Comparison of ENCODE assay signal across 17 cellular contexts in genomic region chr20:25258828-25259227, GRCh38. TPM values are rescaled to one million over a fixed set of nuclear protein-coding genes. Genes with fewer than 3 reads are reported as not detected.
DNase-seq lines count a peak whose midpoint lies in the region; ATAC-seq and TF ChIP-seq lines count a peak whose summit lies in the region.
"Had no signal": no experiment of that assay in that cellular context is flagged by ENCODE, and none has a peak within 500 bp of the region (broad histone marks: within the 10 kb centered on the region; RNA-seq: fewer than 3 reads in every experiment).

No MANE protein-coding gene starts in this region.

- H2AFZ ChIP-seq in SK-N-SH (ENCODE audit: low read depth): no peak overlapping the region
- H2AFZ ChIP-seq: GM23338 had no signal

- in situ Hi-C loops in ACHN (cut with HindIII; ENCODE audit: low pct_ligation_motif_present, low pct_unique_long_range_greater_than_20kb, low sequenced_read_pairs): no loop called here

- peaks cover 37% of the 10 kb centered on the region for H3K36me3 Mint-ChIP-seq in activated CD8-positive, alpha-beta T cell treated with anti-CD3 and anti-CD28 coated beads for 36 hours (ENCODE audit: low read depth)
- H3K36me3 Mint-ChIP-seq in activated CD8-positive, alpha-beta T cell treated with anti-CD3 and anti-CD28 coated beads, Interleukin-2, amount 10 ng/mL, durations not matched to agents 7 days and 5 days (ENCODE audit: low read depth): peaks cover 41% of the 10 kb centered on the region
- peaks cover 23% of the 10 kb centered on the region for H3K36me3 Mint-ChIP-seq in CD4-positive, CD25-positive, alpha-beta regulatory T cell
- H3K36me3 Mint-ChIP-seq in WTC11: peaks cover 45% of the 10 kb centered on the region
- H3K36me3 Mint-ChIP-seq in naive thymus-derived CD4-positive, alpha-beta T cell: peaks cover 0 to 39% (median 17%) of the 10 kb centered on the region in 5 donors

- 81% methylated on average over 4 of the region's 4 CpGs for WGBS in SK-N-SH (ENCODE audit: low lambda C conversion rate)

- TF ChIP-seq EP300 in SK-N-SH (IDR thresholded peaks at IDR 0.05; ENCODE audit: borderline replicate concordance in 1 of 2, low read depth in 1 of 2, low read length in 1 of 2): no peak

- TF ChIP-seq RAD21 in SK-N-SH (IDR thresholded peaks at IDR 0.05; ENCODE audit: low read length): no peak

- DNase-seq in activated CD8-positive, alpha-beta T cell treated with anti-CD3 and anti-CD28 coated beads for 36 hours: no peak
- no peak for DNase-seq in activated CD8-positive, alpha-beta T cell treated with anti-CD3 and anti-CD28 coated beads, Interleukin-2, amount 10 ng/mL, durations not matched to agents 7 days and 5 days
- DNase-seq in CD4-positive, CD25-positive, alpha-beta regulatory T cell: no peak
- DNase-seq in WTC11 (ENCODE audit: low spot score): no peak
- no peak for DNase-seq in naive thymus-derived CD4-positive, alpha-beta T cell
- no peak for DNase-seq in A673 (ENCODE audit: low spot score)
- DNase-seq in ACHN: no peak
- DNase-seq in SK-N-SH: no peak
- DNase-seq: C1 segment of cervical spinal cord, Caco-2, HFFc6, NCI-H1436 treated with DMSO at 0.1 percent for 48 hours, NCI-H2081, NCI-H510A treated with DMSO at 0.1 percent for 48 hours, SIG-M5 had no signal

- H3K79me2 ChIP-seq in SK-N-SH (ENCODE audit: insufficient read depth): peaks cover 73% of the 10 kb centered on the region

- no peak overlapping the region for H3K4me2 ChIP-seq in SK-N-SH
- H3K4me2 ChIP-seq: GM23338 had no signal

- H3K9ac ChIP-seq in SK-N-SH: no peak overlapping the region

- H3K27ac Mint-ChIP-seq in activated CD8-positive, alpha-beta T cell treated with anti-CD3 and anti-CD28 coated beads for 36 hours: peak overlapping the region; percentile 89
- no peak overlapping the region for H3K27ac Mint-ChIP-seq in activated CD8-positive, alpha-beta T cell treated with anti-CD3 and anti-CD28 coated beads, Interleukin-2, amount 10 ng/mL, durations not matched to agents 7 days and 5 days
- peak overlapping the region in 2 of 3 donors; percentile 55 to 75 for H3K27ac Mint-ChIP-seq in CD4-positive, CD25-positive, alpha-beta regulatory T cell
- H3K27ac Mint-ChIP-seq in WTC11: peak overlapping the region; percentile 57; the same call in 1 of the 2 replicates
- peak overlapping the region in 8 of 9 donors; percentile 80 to 96 (median 90) for H3K27ac Mint-ChIP-seq in naive thymus-derived CD4-positive, alpha-beta T cell
- H3K27ac Mint-ChIP-seq: GM23338, HFFc6 had no signal

- intact Hi-C loops in activated CD8-positive, alpha-beta T cell treated with anti-CD3 and anti-CD28 coated beads for 36 hours (cut with micrococcal nuclease): loop anchor here (5.0 kb wide), 1 partner anchor 62 kb away; the partner anchor contains the start of gene ENTPD6
- intact Hi-C loops in naive thymus-derived CD4-positive, alpha-beta T cell (cut with micrococcal nuclease): no loop called here
- intact Hi-C loops in A673 (cut with micrococcal nuclease; ENCODE audit: unreplicated experiment): no loop called here

- H3K9me3 Mint-ChIP-seq in activated CD8-positive, alpha-beta T cell treated with anti-CD3 and anti-CD28 coated beads for 36 hours: no peaks in the 10 kb centered on the region
- no peaks in the 10 kb centered on the region for H3K9me3 Mint-ChIP-seq in activated CD8-positive, alpha-beta T cell treated with anti-CD3 and anti-CD28 coated beads, Interleukin-2, amount 10 ng/mL, durations not matched to agents 7 days and 5 days (ENCODE audit: insufficient read depth)
- H3K9me3 Mint-ChIP-seq in CD4-positive, CD25-positive, alpha-beta regulatory T cell: peaks cover 0 to 3% (median 0%) of the 10 kb centered on the region in 7 donors
- H3K9me3 Mint-ChIP-seq in WTC11: peaks cover 23% of the 10 kb centered on the region
- H3K9me3 Mint-ChIP-seq in naive thymus-derived CD4-positive, alpha-beta T cell: peaks cover 0 to 6% (median 0%) of the 10 kb centered on the region in 11 donors
- H3K9me3 Mint-ChIP-seq: HFFc6 had no signal

- no peak for ATAC-seq in activated CD8-positive, alpha-beta T cell treated with anti-CD3 and anti-CD28 coated beads for 36 hours
- ATAC-seq in activated CD8-positive, alpha-beta T cell treated with anti-CD3 and anti-CD28 coated beads, Interleukin-2, amount 10 ng/mL, durations not matched to agents 7 days and 5 days: no peak
- no peak for ATAC-seq in CD4-positive, CD25-positive, alpha-beta regulatory T cell (ENCODE audit: low read depth in 2 of 2)
- ATAC-seq in WTC11: no peak
- no peak for ATAC-seq in naive thymus-derived CD4-positive, alpha-beta T cell
- ATAC-seq: GM23338 had no signal

- H3K27me3 ChIP-seq in CD4-positive, CD25-positive, alpha-beta regulatory T cell (ENCODE audit: control insufficient read depth, insufficient read depth, low read length): no peaks in the 10 kb centered on the region
- H3K27me3 ChIP-seq in naive thymus-derived CD4-positive, alpha-beta T cell (ENCODE audit: control insufficient read depth in 2 of 2, insufficient read depth in 2 of 2, low read length in 2 of 2): no peaks in the 10 kb centered on the region
- H3K27me3 ChIP-seq in A673 (replicated peaks; ENCODE audit: insufficient read depth, low read depth, low read length, poor library complexity) (no peaks in the 10 kb centered on the region), SK-N-SH (ENCODE audit: insufficient read depth) (no peaks in the 10 kb centered on the region)
- H3K27me3 ChIP-seq: Peyer's patch had no signal

- BruUV-seq in A673 (replicated peaks; lab: Mats Ljungman, UMichigan): no TSS peak

- H3K4me1 ChIP-seq in CD4-positive, CD25-positive, alpha-beta regulatory T cell (ENCODE audit: control insufficient read depth, insufficient read depth, low read length, poor library complexity, severe bottlenecking): peaks cover 15% of the 10 kb centered on the region
- peaks cover 0 to 24% of the 10 kb centered on the region in 2 donors for H3K4me1 ChIP-seq in naive thymus-derived CD4-positive, alpha-beta T cell (ENCODE audit: control insufficient read depth in 2 of 2, insufficient read depth in 2 of 2, low read length in 2 of 2)
- H3K4me1 ChIP-seq in A673 (ENCODE audit: insufficient read depth, low read length, poor library complexity, severe bottlenecking) (no peaks in the 10 kb centered on the region), SK-N-SH (ENCODE audit: control insufficient read depth in 1 of 2, insufficient read depth in 2 of 2, low read depth in 1 of 2, low read length in 1 of 2) (peaks cover 0 to 28% of the 10 kb centered on the region in 2 experiments; a peak in 2 of 4 replicates)

- peaks cover 54% of the 10 kb centered on the region for H4K20me1 ChIP-seq in SK-N-SH (ENCODE audit: insufficient read depth)

- H3K9me2 ChIP-seq in SK-N-SH: no peaks in the 10 kb centered on the region

- H3K9me3 ChIP-seq in CD4-positive, CD25-positive, alpha-beta regulatory T cell (ENCODE audit: control insufficient read depth in 2 of 2, low read length in 2 of 2): no peaks in the 10 kb centered on the region
- H3K9me3 ChIP-seq in naive thymus-derived CD4-positive, alpha-beta T cell (ENCODE audit: control insufficient read depth in 2 of 3, low read length in 3 of 3): no peaks in the 10 kb centered on the region
- no peaks in the 10 kb centered on the region for H3K9me3 ChIP-seq in A673 (ENCODE audit: low read depth, low read length, poor library complexity, severe bottlenecking)
- H3K9me3 ChIP-seq in SK-N-SH: no peaks in the 10 kb centered on the region
- H3K9me3 ChIP-seq: Caco-2, Peyer's patch had no signal

- H3K27ac ChIP-seq in CD4-positive, CD25-positive, alpha-beta regulatory T cell (ENCODE audit: insufficient read depth, low read length, poor library complexity, severe bottlenecking): no peak overlapping the region
- H3K27ac ChIP-seq in naive thymus-derived CD4-positive, alpha-beta T cell (ENCODE audit: low read depth, low read length): peak overlapping the region; percentile 52
- H3K27ac ChIP-seq in A673 (ENCODE audit: low read depth, low read length, poor library complexity, severe bottlenecking): no peak overlapping the region
- no peak overlapping the region for H3K27ac ChIP-seq in SK-N-SH (ENCODE audit: low read depth in 2 of 2, low read length in 1 of 2)

- TF ChIP-seq CTCF in activated CD8-positive, alpha-beta T cell treated with anti-CD3 and anti-CD28 coated beads for 36 hours (IDR thresholded peaks at IDR 0.05): no peak
- TF ChIP-seq CTCF in WTC11 (IDR thresholded peaks at IDR 0.05) (no peak), A673 (conservative IDR thresholded peaks at IDR 0.05; ENCODE audit: low read depth, low read length) (no peak), SK-N-SH (IDR thresholded peaks at IDR 0.05) (no peak)

- POLR2A ChIA-PET in activated CD8-positive, alpha-beta T cell treated with anti-CD3 and anti-CD28 coated beads for 36 hours (lab: Charles Lee): interaction anchor here (6.3 kb wide), 1 partner anchor 10 kb away, joined by 41 read pairs; the partner anchor contains the start of gene PYGB
- POLR2A ChIA-PET in activated CD8-positive, alpha-beta T cell treated with anti-CD3 and anti-CD28 coated beads, Interleukin-2, amount 10 ng/mL, durations not matched to agents 7 days and 5 days (lab: Charles Lee): no interaction called here
- POLR2A ChIA-PET in WTC11 (lab: Charles Lee): no interaction called here
- POLR2A ChIA-PET in naive thymus-derived CD4-positive, alpha-beta T cell (lab: Charles Lee): interaction anchor here (0.6 to 8.4 kb wide), 2 partner anchors 10 to 60 kb away, joined by 3 to 55 read pairs; partner anchors contain the start of gene PYGB
- POLR2A ChIA-PET in A673 (lab: Charles Lee; ENCODE audit: low non-redundant PET): no interaction called here
- POLR2A ChIA-PET in SK-N-SH (lab: Yijun Ruan, JAX): no interaction called here

- H3F3A ChIP-seq in SK-N-SH (replicated peaks; ENCODE audit: insufficient read depth): no peaks in the 10 kb centered on the region

- H3K4me3 ChIP-seq in CD4-positive, CD25-positive, alpha-beta regulatory T cell (ENCODE audit: low read depth, low read length): no peak overlapping the region
- H3K4me3 ChIP-seq in naive thymus-derived CD4-positive, alpha-beta T cell (ENCODE audit: low read length): no peak overlapping the region
- H3K4me3 ChIP-seq in A673 (ENCODE audit: low read depth, low read length, poor library complexity, severe bottlenecking) (no peak overlapping the region), SK-N-SH (ENCODE audit: low read depth in 2 of 2, low read length in 1 of 2) (no peak overlapping the region)
- H3K4me3 ChIP-seq: GM23338, Peyer's patch had no signal

- H3K36me3 ChIP-seq in CD4-positive, CD25-positive, alpha-beta regulatory T cell (ENCODE audit: control insufficient read depth, insufficient read depth, low read length): peaks cover 12% of the 10 kb centered on the region
- H3K36me3 ChIP-seq in naive thymus-derived CD4-positive, alpha-beta T cell (ENCODE audit: control insufficient read depth in 2 of 3, insufficient read depth in 3 of 3, low read length in 3 of 3): no peaks in the 10 kb centered on the region
- H3K36me3 ChIP-seq in A673 (ENCODE audit: insufficient read depth, low read length, poor library complexity, severe bottlenecking) (peaks cover 5% of the 10 kb centered on the region), SK-N-SH (replicated peaks in 1 of 2; ENCODE audit: control insufficient read depth in 1 of 2, insufficient read depth in 2 of 2, low read length in 1 of 2) (peaks cover 15 to 33% of the 10 kb centered on the region in 2 experiments)

- CTCF ChIA-PET in activated CD8-positive, alpha-beta T cell treated with anti-CD3 and anti-CD28 coated beads for 36 hours (lab: Charles Lee): interaction anchor here (1.2 to 3.2 kb wide), 3 partner anchors 8 to 138 kb away, joined by 3 to 10 read pairs (median 5); no protein-coding TSS in a partner anchor
- CTCF ChIA-PET in activated CD8-positive, alpha-beta T cell treated with anti-CD3 and anti-CD28 coated beads, Interleukin-2, amount 10 ng/mL, durations not matched to agents 7 days and 5 days (lab: Charles Lee): interaction anchor here (1.2 to 5.7 kb wide), 2 partner anchors 11 to 282 kb away, joined by 3 to 23 read pairs; partner anchors contain the start of gene PYGB
- CTCF ChIA-PET in WTC11 (lab: Charles Lee) (interaction anchor here (2.6 kb wide), 1 partner anchor 11 kb away, joined by 7 read pairs; the partner anchor contains the start of gene PYGB), A673 (lab: Charles Lee) (no interaction called here), SK-N-SH (lab: Yijun Ruan, JAX) (interaction anchor here (1.6 kb wide), 1 partner anchor 12 kb away, joined by 4 read pairs; no protein-coding TSS in a partner anchor)
- CTCF ChIA-PET in naive thymus-derived CD4-positive, alpha-beta T cell (lab: Charles Lee): interaction anchor here (1.0 kb wide), 1 partner anchor 9 kb away, joined by 3 read pairs; no protein-coding TSS in a partner anchor

- H3K4me1 Mint-ChIP-seq in activated CD8-positive, alpha-beta T cell treated with anti-CD3 and anti-CD28 coated beads for 36 hours (ENCODE audit: low read depth): peaks cover 59% of the 10 kb centered on the region
- peaks cover 33% of the 10 kb centered on the region for H3K4me1 Mint-ChIP-seq in activated CD8-positive, alpha-beta T cell treated with anti-CD3 and anti-CD28 coated beads, Interleukin-2, amount 10 ng/mL, durations not matched to agents 7 days and 5 days (ENCODE audit: low read depth)
- H3K4me1 Mint-ChIP-seq in CD4-positive, CD25-positive, alpha-beta regulatory T cell: peaks cover 0 to 79% (median 24%) of the 10 kb centered on the region in 4 donors
- H3K4me1 Mint-ChIP-seq in WTC11: no peaks in the 10 kb centered on the region
- peaks cover 21 to 72% (median 63%) of the 10 kb centered on the region in 7 donors for H3K4me1 Mint-ChIP-seq in naive thymus-derived CD4-positive, alpha-beta T cell
- H3K4me1 Mint-ChIP-seq: GM23338 had no signal

- no peak overlapping the region for H3K4me3 Mint-ChIP-seq in activated CD8-positive, alpha-beta T cell treated with anti-CD3 and anti-CD28 coated beads for 36 hours
- no peak overlapping the region for H3K4me3 Mint-ChIP-seq in activated CD8-positive, alpha-beta T cell treated with anti-CD3 and anti-CD28 coated beads, Interleukin-2, amount 10 ng/mL, durations not matched to agents 7 days and 5 days
- peak overlapping the region in 3 of 4 donors; percentile 43 to 65 (median 48) for H3K4me3 Mint-ChIP-seq in CD4-positive, CD25-positive, alpha-beta regulatory T cell
- H3K4me3 Mint-ChIP-seq in WTC11: no peak overlapping the region
- peak overlapping the region in 8 of 10 donors; percentile 28 to 79 (median 68) for H3K4me3 Mint-ChIP-seq in naive thymus-derived CD4-positive, alpha-beta T cell
- H3K4me3 Mint-ChIP-seq: GM23338, HFFc6 had no signal

- no peaks in the 10 kb centered on the region for H3K27me3 Mint-ChIP-seq in activated CD8-positive, alpha-beta T cell treated with anti-CD3 and anti-CD28 coated beads for 36 hours
- H3K27me3 Mint-ChIP-seq in activated CD8-positive, alpha-beta T cell treated with anti-CD3 and anti-CD28 coated beads, Interleukin-2, amount 10 ng/mL, durations not matched to agents 7 days and 5 days (ENCODE audit: low read depth): no peaks in the 10 kb centered on the region
- no peaks in the 10 kb centered on the region for H3K27me3 Mint-ChIP-seq in CD4-positive, CD25-positive, alpha-beta regulatory T cell
- H3K27me3 Mint-ChIP-seq in WTC11 (ENCODE audit: low read depth): no peaks in the 10 kb centered on the region
- no peaks in the 10 kb centered on the region for H3K27me3 Mint-ChIP-seq in naive thymus-derived CD4-positive, alpha-beta T cell

RNA-seq across cellular contexts. Expression of gene PYGB, which starts 10.9 kb away (rescaled TPM):
- 10 to 100 TPM; 26.1 to 26.5 TPM for total RNA-seq in activated CD8-positive, alpha-beta T cell treated with anti-CD3 and anti-CD28 coated beads for 36 hours
- total RNA-seq in activated CD8-positive, alpha-beta T cell treated with anti-CD3 and anti-CD28 coated beads, Interleukin-2, amount 10 ng/mL, durations not matched to agents 7 days and 5 days: 10 to 100 TPM; 33.9 TPM
- 37.2 TPM for total RNA-seq in CD4-positive, CD25-positive, alpha-beta regulatory T cell
- polyA plus RNA-seq in CD4-positive, CD25-positive, alpha-beta regulatory T cell: 10 to 100 TPM; 45.3 to 64.6 (median 52.4) TPM
- total RNA-seq in WTC11 (2021) (44.5 to 48.5 TPM (median 46.3 TPM) in 3 replicates), A673 (2021) (52.3 and 53.5 TPM in 2 replicates)
- total RNA-seq in naive thymus-derived CD4-positive, alpha-beta T cell: 10 to 100 TPM; 29.8 to 45.2 (median 43.6) TPM
- 10 to 100 TPM; 55.9 to 81.6 TPM for polyA plus RNA-seq in naive thymus-derived CD4-positive, alpha-beta T cell
- 32.2 and 35.8 TPM in 2 replicates for polyA plus RNA-seq in SK-N-SH (2012; rRNA removed)
- polyA plus RNA-seq in SK-N-SH (2012; cell fraction: cytosol; rRNA removed): 16.8 and 25.0 TPM in 2 replicates
- 75.6 and 77.6 TPM in 2 replicates for polyA plus RNA-seq in SK-N-SH (2012; cell fraction: nucleus; rRNA removed)

Comparison
In these comparisons a context has a peak if more than half of its experiments do, and no peak if none do; other contexts are left out.
1. POLR2A ChIA-PET loops: an anchor here in activated CD8-positive, alpha-beta T cell treated with anti-CD3 and anti-CD28 coated beads for 36 hours (6.3 kb wide) and naive thymus-derived CD4-positive, alpha-beta T cell (0.6 to 8.4 kb wide); none called in activated CD8-positive, alpha-beta T cell treated with anti-CD3 and anti-CD28 coated beads, Interleukin-2, amount 10 ng/mL, durations not matched to agents 7 days and 5 days, WTC11, A673 and SK-N-SH.
2. H3K4me3 Mint-ChIP-seq: peak in CD4-positive, CD25-positive, alpha-beta regulatory T cell (3 of 4) and naive thymus-derived CD4-positive, alpha-beta T cell (8 of 10); none in activated CD8-positive, alpha-beta T cell treated with anti-CD3 and anti-CD28 coated beads for 36 hours (single experiment), activated CD8-positive, alpha-beta T cell treated with anti-CD3 and anti-CD28 coated beads, Interleukin-2, amount 10 ng/mL, durations not matched to agents 7 days and 5 days (single experiment) and WTC11 (single experiment).